8 cellular contexts compared by ENCODE assay signal in genomic region chr4:21765810-21766407, GRCh38.
A peak's percentile ranks its signal among the peaks of the same experiment; 100 is the strongest.
DNase-seq lines count a peak whose midpoint lies in the region; ATAC-seq and TF ChIP-seq lines count a peak whose summit lies in the region.

No MANE protein-coding gene starts in this region.

- H3K27me3 ChIP-seq in heart right ventricle (no peaks in the 10 kb centered on the region), gastrocnemius medialis (no peaks in the 10 kb centered on the region)

- no peaks in the 10 kb centered on the region for H3K4me1 Mint-ChIP-seq in activated CD4-positive, alpha-beta memory T cell treated with anti-CD3 and anti-CD28 coated beads for 36 hours (ENCODE audit: low read depth)

- intact Hi-C loops in activated CD4-positive, alpha-beta memory T cell treated with anti-CD3 and anti-CD28 coated beads for 36 hours (cut with micrococcal nuclease): no loop called here
- intact Hi-C loops in heart right ventricle (cut with DNase I): loop anchor here in 8 of 10 donors (2.0 to 10.0 kb wide), 5 partner anchors 251 to 994 kb away; no protein-coding TSS in a partner anchor
- intact Hi-C loops in gastrocnemius medialis (cut with DNase I; ENCODE audit: low total_unique reads): loop anchor here (5.0 kb wide), 1 partner anchor 254 kb away; no protein-coding TSS in a partner anchor

- 36 to 37% methylated on average over 8 of the region's 8 CpGs for WGBS in heart right ventricle, 2 donors

- CTCF ChIA-PET in activated CD4-positive, alpha-beta memory T cell treated with anti-CD3 and anti-CD28 coated beads for 36 hours (lab: Charles Lee): interaction anchor here (0.6 to 6.0 kb wide), 3 partner anchors 24 to 1065 kb away, joined by 3 to 38 read pairs (median 4); no protein-coding TSS in a partner anchor

- H3K9me3 ChIP-seq in heart right ventricle (peaks cover 0 to 1% (median 0%) of the 10 kb centered on the region in 11 donors), gastrocnemius medialis (no peaks in the 10 kb centered on the region)

- no peak overlapping the region for H3K27ac Mint-ChIP-seq in activated CD4-positive, alpha-beta memory T cell treated with anti-CD3 and anti-CD28 coated beads for 36 hours

- peak; percentile 79 for ATAC-seq in HG02678 (IDR thresholded peaks at IDR 0.05; ENCODE audit: unreplicated experiment)
- ATAC-seq in heart right ventricle: peak in 1 of 8 donors; percentile 37
- no peak for ATAC-seq in gastrocnemius medialis

- in situ Hi-C loops in gastrocnemius medialis (cut with MboI; ENCODE audit: low sequenced_read_pairs in 4 of 4): loop anchor here in 2 of 4 donors (5.0 to 25.0 kb wide), 3 partner anchors 254 to 1004 kb away; no protein-coding TSS in a partner anchor

- no peaks in the 10 kb centered on the region for H3K4me1 ChIP-seq in heart right ventricle
- no peaks in the 10 kb centered on the region for H3K4me1 ChIP-seq in gastrocnemius medialis

- POLR2A ChIA-PET in activated CD4-positive, alpha-beta memory T cell treated with anti-CD3 and anti-CD28 coated beads for 36 hours (lab: Charles Lee): no interaction called here

- no peak overlapping the region for H3K27ac ChIP-seq in heart right ventricle
- no peak overlapping the region for H3K27ac ChIP-seq in gastrocnemius medialis

- peak; percentile 77 for TF ChIP-seq CTCF in GM12875 (IDR thresholded peaks at IDR 0.05; ENCODE audit: borderline replicate concordance, insufficient read depth, low read depth, low read length)
- peak; percentile 42 to 84 (median 74) for TF ChIP-seq CTCF in heart right ventricle (IDR thresholded peaks at IDR 0.05)
- peak in 4 of 5 experiments; percentile 24 to 65 (median 49) for TF ChIP-seq CTCF in gastrocnemius medialis (IDR thresholded peaks at IDR 0.05 in 4 of 5, conservative IDR thresholded peaks at IDR 0.05 in 1 of 5)

- no peak overlapping the region for H3K4me3 Mint-ChIP-seq in activated CD4-positive, alpha-beta memory T cell treated with anti-CD3 and anti-CD28 coated beads for 36 hours

- H3K36me3 ChIP-seq in heart right ventricle: no peaks in the 10 kb centered on the region
- H3K36me3 ChIP-seq in gastrocnemius medialis: no peaks in the 10 kb centered on the region

- H3K36me3 Mint-ChIP-seq in activated CD4-positive, alpha-beta memory T cell treated with anti-CD3 and anti-CD28 coated beads for 36 hours: no peaks in the 10 kb centered on the region

- TF ChIP-seq POLR2A in gastrocnemius medialis (IDR thresholded peaks at IDR 0.05): no peak

- no peaks in the 10 kb centered on the region for H3K9me3 Mint-ChIP-seq in activated CD4-positive, alpha-beta memory T cell treated with anti-CD3 and anti-CD28 coated beads for 36 hours

- DNase-seq in AG08396 (ENCODE audit: low spot score) (peak; percentile 39), NCI-H1694 treated with DMSO at 0.1 percent for 48 hours (lab: John Stamatoyannopoulos, UW) (peak; percentile 53), heart right ventricle (no peak), gastrocnemius medialis (no peak), activated gamma-delta T cell (lab: John Stamatoyannopoulos, UW) (no peak)
- DNase-seq in activated CD4-positive, alpha-beta memory T cell treated with anti-CD3 and anti-CD28 coated beads for 36 hours: peak; percentile 22

- no peak overlapping the region for H3K4me3 ChIP-seq in GM12875 (ENCODE audit: low read depth, low read length)
- H3K4me3 ChIP-seq in heart right ventricle: no peak overlapping the region
- no peak overlapping the region for H3K4me3 ChIP-seq in gastrocnemius medialis

- no peaks in the 10 kb centered on the region for H3K27me3 Mint-ChIP-seq in activated CD4-positive, alpha-beta memory T cell treated with anti-CD3 and anti-CD28 coated beads for 36 hours

Comparison
In these comparisons a context has a peak if more than half of its experiments do, and no peak if none do; other contexts are left out.
1. DNase-seq: peak in AG08396 (single experiment), NCI-H1694 treated with DMSO at 0.1 percent for 48 hours (single experiment) and activated CD4-positive, alpha-beta memory T cell treated with anti-CD3 and anti-CD28 coated beads for 36 hours (single experiment); none in heart right ventricle (0 of 2), gastrocnemius medialis (0 of 2) and activated gamma-delta T cell (single experiment).
2. Peak in every context shown above with its lines, with median percentiles within 50 percentile points of each other: CTCF ChIP-seq.